8 cellular contexts compared by ENCODE assay signal in genomic region chr11:61332823-61333637, GRCh38. TPM values are rescaled to one million over a fixed set of nuclear protein-coding genes. Genes with fewer than 3 reads are reported as not detected.
DNase-seq lines count a peak whose midpoint lies in the region; ATAC-seq and TF ChIP-seq lines count a peak whose summit lies in the region.

TSS of gene DDB1 (minus strand) at chr11:61333105. CDS start at chr11:61332968, 137 bp downstream.
TSS of gene TKFC (plus strand) at chr11:61333228. CDS start at chr11:61334729, 1,501 bp downstream.

- H3K27ac ChIP-seq in ovary (peak within 1 kb of the TSS; percentile 88 to 92), thymus (ENCODE audit: low read depth) (peak within 1 kb of the TSS; percentile 96)

- H3K27me3 ChIP-seq in ovary (no peaks in the 10 kb centered on the region), thymus (ENCODE audit: control insufficient read depth, insufficient read depth) (no peaks in the 10 kb centered on the region)

- intact Hi-C loops in Right ventricle myocardium inferior (cut with DNase I) (loop anchor here (5.0 kb wide), 1 partner anchor 99 kb away; the partner anchor contains the start of gene SDHAF2), ovary (cut with DNase I) (no loop called here)

- no peak for TF ChIP-seq EP300 in ovary (IDR thresholded peaks at IDR 0.05)

- H3K4me3 ChIP-seq in GM12864 (ENCODE audit: low read depth, low read length) (peak within 1 kb of the TSS; percentile 72), ovary (peak within 1 kb of the TSS; percentile 99), thymus (ENCODE audit: low read length) (peak within 1 kb of the TSS; percentile 84)

- WGBS in ovary, 3 donors = 0 to 1% (median 0%) methylated on average over 60 to 83 of the region's 83 CpGs
- WGBS in thymus = under 1% methylated on average over 82 of the region's 83 CpGs

- H3K4me1 ChIP-seq in ovary (ENCODE audit: insufficient read depth) = peaks cover 28% of the 10 kb centered on the region
- peaks cover 13% of the 10 kb centered on the region for H3K4me1 ChIP-seq in thymus (ENCODE audit: control insufficient read depth, insufficient read depth, low read length)

- TF ChIP-seq CTCF in GM12864 (IDR thresholded peaks at IDR 0.05; ENCODE audit: low read depth, low read length, missing control alignments) = no peak
- TF ChIP-seq CTCF in ovary (IDR thresholded peaks at IDR 0.05) = peak in 1 of 3 donors; percentile 27

- TF ChIP-seq POLR2A in ovary (IDR thresholded peaks at IDR 0.05) = peak; percentile 93

- H3K9me3 ChIP-seq in ovary = no peaks in the 10 kb centered on the region
- H3K9me3 ChIP-seq in thymus (ENCODE audit: control insufficient read depth) = no peaks in the 10 kb centered on the region

- H3K36me3 ChIP-seq in ovary (no peaks in the 10 kb centered on the region), thymus (ENCODE audit: control insufficient read depth, insufficient read depth) (peaks cover 16% of the 10 kb centered on the region)

- ATAC-seq in HG02763 (IDR thresholded peaks at IDR 0.05; ENCODE audit: unreplicated experiment) (peak; percentile 83), Right ventricle myocardium inferior (peak; percentile 97)

- DNase-seq in GM12864 (ENCODE audit: low read depth) = peak; percentile 69
- peak; percentile 76 for DNase-seq in NCI-H1417 treated with DMSO at 0.1 percent for 48 hours (lab: John Stamatoyannopoulos, UW)
- peak; percentile 79 to 88 for DNase-seq in SW 1271 (lab: John Stamatoyannopoulos, UW)
- DNase-seq in activated naive CD8-positive, alpha-beta T cell treated with anti-CD3 and anti-CD28 coated beads, Interleukin-2, amount 50 U/mL, for 16 hours (ENCODE audit: low read depth, low spot score) = peak; percentile 94
- peak; percentile 98 for DNase-seq in Right ventricle myocardium inferior (ENCODE audit: missing footprints)
- DNase-seq in ovary = peak; percentile 96 to 97 (median 96)

RNA-seq across cellular contexts. Expression of gene DDB1, which starts in this region (rescaled TPM):
- total RNA-seq in Right ventricle myocardium inferior = 113 TPM
- total RNA-seq in ovary = 100 to 1,000 TPM; 117 to 264 (median 217) TPM
- polyA plus RNA-seq in ovary = 100 to 1,000 TPM; 137 to 270 TPM
- polyA plus RNA-seq in thymus = 129 TPM

RNA-seq across cellular contexts. Expression of gene TKFC, which starts in this region (rescaled TPM):
- total RNA-seq in Right ventricle myocardium inferior (12.3 TPM), ovary (10 to 100 TPM; 19.0 to 41.4 (median 36.3) TPM)
- polyA plus RNA-seq in ovary (10 to 100 TPM; 22.6 to 27.0 TPM), thymus (47.4 TPM)

Comparison
In these comparisons a context has a peak if more than half of its experiments do, and no peak if none do; other contexts are left out.
1. Peak in every context shown above with its lines: DNase-seq, ATAC-seq, H3K4me3 ChIP-seq and H3K27ac ChIP-seq.